Comparison of ENCODE assay signal across 28 cellular contexts in the genomic region with DNA sequence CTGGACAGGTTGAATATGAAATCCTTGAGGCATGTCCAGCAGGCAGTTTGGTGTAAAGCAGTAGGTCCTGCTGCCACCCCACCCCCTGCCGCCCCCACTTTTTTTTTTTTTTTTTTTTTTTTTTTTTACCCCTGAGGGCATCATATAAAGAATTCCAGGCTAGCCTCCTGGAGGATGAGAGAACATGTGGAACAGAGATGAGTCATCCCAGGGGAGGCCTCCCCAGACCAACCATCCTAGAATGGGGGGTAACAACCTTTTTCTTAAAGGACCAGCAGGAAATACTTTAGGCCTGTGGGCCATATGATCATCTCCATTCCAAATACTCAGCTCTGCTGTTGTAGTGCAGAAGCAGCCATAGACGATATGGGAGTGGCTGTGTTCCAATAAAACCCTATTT.
DNase-seq lines count a peak whose midpoint lies in the region; ATAC-seq and TF ChIP-seq lines count a peak whose summit lies in the region.
"Had no signal": no experiment of that assay in that cellular context is flagged by ENCODE, and none has a peak within 500 bp of the region (broad histone marks: within the 10 kb centered on the region; RNA-seq: fewer than 3 reads in every experiment).

No MANE protein-coding gene starts in this region.

- H3K4me1 ChIP-seq in foreskin keratinocyte: no peaks in the 10 kb centered on the region
- H3K4me1 ChIP-seq: BLaER1, Caco-2 had no signal

- intact Hi-C loops in left cardiac atrium (cut with DNase I): no loop called here

- ATAC-seq in foreskin keratinocyte (peak; percentile 42), HG02970 (IDR thresholded peaks at IDR 0.05; ENCODE audit: low FRiP score, unreplicated experiment) (no peak), left cardiac atrium (no peak)
- ATAC-seq: Panc1, T-cell had no signal

- DNase-seq in ELR (ENCODE audit: low read depth): peak; percentile 18
- DNase-seq in HEK293T (ENCODE audit: extremely low spot score): no peak
- DNase-seq in RPMI7951 (ENCODE audit: low read depth): peak; percentile 75
- no peak for DNase-seq in foreskin keratinocyte
- DNase-seq in NCI-H748 treated with DMSO at 0.1 percent for 48 hours (lab: John Stamatoyannopoulos, UW): no peak
- DNase-seq in G401 (ENCODE audit: low spot score): no peak
- no peak for DNase-seq in left cardiac atrium
- DNase-seq: ACHN; Caco-2; CD4-positive, alpha-beta T cell; DMS 273 treated with DMSO at 0.1 percent for 48 hours; DMS79 treated with DMSO at 0.1 percent for 48 hours; GF-D8; H7; Kasumi-1; MG63; NCI-H1092; NCI-H1436; NCI-H187 treated with DMSO at 0.1 percent for 48 hours; NCI-H2227 treated with DMSO at 0.1 percent for 48 hours; NCI-H510A treated with DMSO at 0.1 percent for 48 hours; NCI-H774; NK-92 treated with Interleukin-12 subunit alpha and Interleukin-12 subunit beta, amount 100 ng/mL, for 24 hours; SJCRH30; T-cell had no signal

- in situ Hi-C loops in G401 (cut with HindIII; ENCODE audit: low sequenced_read_pairs): no loop called here

- POLR2A ChIA-PET in HEK293T (lab: Yijun Ruan, JAX): no interaction called here

- H3K27ac ChIP-seq in foreskin keratinocyte: no peak overlapping the region
- H3K27ac ChIP-seq: BLaER1, SJCRH30 had no signal

- TF ChIP-seq CTCF in foreskin keratinocyte (conservative IDR thresholded peaks at IDR 0.05): no peak

- no peaks in the 10 kb centered on the region for H3K27me3 ChIP-seq in foreskin keratinocyte
- H3K27me3 ChIP-seq: BLaER1, SJCRH30 had no signal

- CTCF ChIA-PET in HEK293T (lab: Yijun Ruan, JAX): no interaction called here

TF ChIP-seq in HEK293T, 16 proteins besides CTCF, POLR2A, EP300 and RAD21:
- TF ChIP-seq TARDBP (IDR thresholded peaks at IDR 0.05): no peak
- TF ChIP-seq ZNF384 (IDR thresholded peaks at IDR 0.05): peak; percentile 59; the same call in 1 of the 2 replicates
- no peak for TF ChIP-seq NFRKB (IDR thresholded peaks at IDR 0.05)

Comparison
In these comparisons a context has a peak if more than half of its experiments do, and no peak if none do; other contexts are left out.
1. DNase-seq: peak in ELR (single experiment) and RPMI7951 (single experiment); none in HEK293T (single experiment), foreskin keratinocyte (0 of 2), NCI-H748 treated with DMSO at 0.1 percent for 48 hours (single experiment), G401 (single experiment) and left cardiac atrium (single experiment).